In genomic region chr2:30252723-30253688, GRCh38 we compare ENCODE assay signal across 1 cellular context.
TF ChIP-seq lines count a peak whose summit lies in the region.

No MANE protein-coding gene starts in this region.

TF ChIP-seq in K562, 482 proteins besides CTCF, POLR2A, EP300 and RAD21 (continued from another document and continues in another):
- TF ChIP-seq ZFP36 (IDR thresholded peaks at IDR 0.05; ENCODE audit: low read depth, low read length, partially characterized antibody) (peak; percentile 12), E2F4 (CRISPR knock-in tag; IDR thresholded peaks at IDR 0.05; ENCODE audit: low read depth) (no peak), ARID3A (IDR thresholded peaks at IDR 0.05; ENCODE audit: borderline replicate concordance, low read depth, low read length) (0 out of 2 replicates have a peak, but pooled peaks have one; percentile 84), SMAD4 (CRISPR knock-in tag; conservative IDR thresholded peaks at IDR 0.05) (peak; percentile 91), NR2C2 (CRISPR knock-in tag; IDR thresholded peaks at IDR 0.05) (peak; percentile 86), NR2C2 (tag; IDR thresholded peaks at IDR 0.05) (peak; percentile 97), PTTG1 (tag; IDR thresholded peaks at IDR 0.05; ENCODE audit: low read depth) (no peak), CBFA2T2 (conservative IDR thresholded peaks at IDR 0.05) (peak; percentile 96), ZNF143 (CRISPR knock-in tag; IDR thresholded peaks at IDR 0.05) (no peak), ZNF778 (CRISPR knock-in tag; IDR thresholded peaks at IDR 0.05) (no peak), ZNF23 (CRISPR knock-in tag; IDR thresholded peaks at IDR 0.05) (peak; percentile 40; the same call in 1 of the 2 replicates), NCOA1 (IDR thresholded peaks at IDR 0.05; ENCODE audit: low read depth) (peak; percentile 95), SIX5 (IDR thresholded peaks at IDR 0.05; ENCODE audit: borderline replicate concordance in 1 of 2, insufficient read depth in 1 of 2, low read depth in 1 of 2, low read length in 2 of 2) (no peak), RBM34 (IDR thresholded peaks at IDR 0.05; ENCODE audit: borderline replicate concordance, insufficient read depth, low read length) (no peak), ZNF354B (CRISPR knock-in tag; IDR thresholded peaks at IDR 0.05) (no peak), ZNF311 (CRISPR knock-in tag; IDR thresholded peaks at IDR 0.05) (0 out of 2 replicates have a peak, but pooled peaks have one; percentile 37), ZNF512 (tag; IDR thresholded peaks at IDR 0.05) (no peak), RBM22 (IDR thresholded peaks at IDR 0.05; ENCODE audit: low read depth, low read length, poor library complexity, severe bottlenecking) (no peak), BRCA1 (IDR thresholded peaks at IDR 0.05) (no peak), BRCA1 (CRISPR knock-in tag; IDR thresholded peaks at IDR 0.05) (no peak), NFE2 (IDR thresholded peaks at IDR 0.05; ENCODE audit: low read depth) (peak; percentile 98), STAT5A (IDR thresholded peaks at IDR 0.05; ENCODE audit: borderline replicate concordance, low read length) (peak; percentile 92), SIN3B (IDR thresholded peaks at IDR 0.05; ENCODE audit: low read depth) (no peak), STAG1 (CRISPR knock-in tag; IDR thresholded peaks at IDR 0.05; ENCODE audit: borderline replicate concordance) (no peak), TSC22D4 (tag; IDR thresholded peaks at IDR 0.05) (no peak), E2F6 (IDR thresholded peaks at IDR 0.05; ENCODE audit: borderline replicate concordance in 1 of 2, extremely low read depth in 1 of 2, insufficient read depth in 1 of 2, insufficient read length in 1 of 2, low read depth in 1 of 2, low read length in 1 of 2, poor library complexity in 1 of 2, severe bottlenecking in 1 of 2) (peak; percentile 85 to 93), ZNF764 (CRISPR knock-in tag; IDR thresholded peaks at IDR 0.05; ENCODE audit: low read depth) (no peak), GATA2 (CRISPR knock-in tag; IDR thresholded peaks at IDR 0.05) (peak; percentile 91), ZNF76 (CRISPR knock-in tag; IDR thresholded peaks at IDR 0.05; ENCODE audit: borderline replicate concordance) (peak; percentile 72; the same call in 1 of the 2 replicates), ZNF3 (CRISPR knock-in tag; IDR thresholded peaks at IDR 0.05) (no peak), ZSCAN32 (CRISPR knock-in tag; IDR thresholded peaks at IDR 0.05) (0 out of 2 replicates have a peak, but pooled peaks have one; percentile 42), E2F1 (CRISPR knock-in tag; IDR thresholded peaks at IDR 0.05) (peak; percentile 42; the same call in 1 of the 2 replicates), EGR1 (conservative IDR thresholded peaks at IDR 0.05) (no peak), ARID2 (IDR thresholded peaks at IDR 0.05) (no peak), E2F3 (CRISPR knock-in tag; IDR thresholded peaks at IDR 0.05) (no peak; the same call in 1 of the 2 replicates), SNIP1 (IDR thresholded peaks at IDR 0.05; ENCODE audit: low read depth) (no peak), CBX2 (IDR thresholded peaks at IDR 0.05; ENCODE audit: insufficient read depth, low read length, poor library complexity, severe bottlenecking) (no peak), CXXC5 (CRISPR knock-in tag; IDR thresholded peaks at IDR 0.05) (peak; percentile 70), MBD2 (IDR thresholded peaks at IDR 0.05; ENCODE audit: borderline replicate concordance, low read depth) (peak; percentile 85), POLR3G (IDR thresholded peaks at IDR 0.05; ENCODE audit: extremely low read depth, insufficient read length, insufficient replicate concordance) (no peak), GTF2E2 (tag; IDR thresholded peaks at IDR 0.05) (no peak; the same call in 1 of the 2 replicates), FOXA3 (CRISPR knock-in tag; conservative IDR thresholded peaks at IDR 0.05 in 1 of 2, IDR thresholded peaks at IDR 0.05 in 1 of 2) (no peak), STAT5B (CRISPR knock-in tag; IDR thresholded peaks at IDR 0.05) (no peak), SRSF7 (optimal IDR thresholded peaks at IDR 0.05; ENCODE audit: low read depth, low read length) (no peak), RHOXF2B (CRISPR knock-in tag; conservative IDR thresholded peaks at IDR 0.05) (no peak)
- TF ChIP-seq, protein P1, sequence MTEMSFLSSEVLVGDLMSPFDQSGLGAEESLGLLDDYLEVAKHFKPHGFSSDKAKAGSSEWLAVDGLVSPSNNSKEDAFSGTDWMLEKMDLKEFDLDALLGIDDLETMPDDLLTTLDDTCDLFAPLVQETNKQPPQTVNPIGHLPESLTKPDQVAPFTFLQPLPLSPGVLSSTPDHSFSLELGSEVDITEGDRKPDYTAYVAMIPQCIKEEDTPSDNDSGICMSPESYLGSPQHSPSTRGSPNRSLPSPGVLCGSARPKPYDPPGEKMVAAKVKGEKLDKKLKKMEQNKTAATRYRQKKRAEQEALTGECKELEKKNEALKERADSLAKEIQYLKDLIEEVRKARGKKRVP (CRISPR knock-in tag; IDR thresholded peaks at IDR 0.05): peak; percentile 79
- TF ChIP-seq, protein P2, sequence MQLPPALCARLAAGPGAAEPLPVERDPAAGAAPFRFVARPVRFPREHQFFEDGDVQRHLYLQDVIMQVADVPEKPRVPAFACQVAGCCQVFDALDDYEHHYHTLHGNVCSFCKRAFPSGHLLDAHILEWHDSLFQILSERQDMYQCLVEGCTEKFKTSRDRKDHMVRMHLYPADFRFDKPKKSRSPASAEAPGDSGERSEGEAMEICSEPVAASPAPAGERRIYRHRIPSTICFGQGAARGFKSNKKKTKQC (CRISPR knock-in tag; IDR thresholded peaks at IDR 0.05): no peak
- TF ChIP-seq, protein P3, sequence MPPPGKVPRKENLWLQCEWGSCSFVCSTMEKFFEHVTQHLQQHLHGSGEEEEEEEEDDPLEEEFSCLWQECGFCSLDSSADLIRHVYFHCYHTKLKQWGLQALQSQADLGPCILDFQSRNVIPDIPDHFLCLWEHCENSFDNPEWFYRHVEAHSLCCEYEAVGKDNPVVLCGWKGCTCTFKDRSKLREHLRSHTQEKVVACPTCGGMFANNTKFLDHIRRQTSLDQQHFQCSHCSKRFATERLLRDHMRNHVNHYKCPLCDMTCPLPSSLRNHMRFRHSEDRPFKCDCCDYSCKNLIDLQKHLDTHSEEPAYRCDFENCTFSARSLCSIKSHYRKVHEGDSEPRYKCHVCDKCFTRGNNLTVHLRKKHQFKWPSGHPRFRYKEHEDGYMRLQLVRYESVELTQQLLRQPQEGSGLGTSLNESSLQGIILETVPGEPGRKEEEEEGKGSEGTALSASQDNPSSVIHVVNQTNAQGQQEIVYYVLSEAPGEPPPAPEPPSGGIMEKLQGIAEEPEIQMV (tag; conservative IDR thresholded peaks at IDR 0.05; ENCODE audit: low read depth): peak; percentile 61; the same call in 1 of the 2 replicates
- TF ChIP-seq, protein P4, sequence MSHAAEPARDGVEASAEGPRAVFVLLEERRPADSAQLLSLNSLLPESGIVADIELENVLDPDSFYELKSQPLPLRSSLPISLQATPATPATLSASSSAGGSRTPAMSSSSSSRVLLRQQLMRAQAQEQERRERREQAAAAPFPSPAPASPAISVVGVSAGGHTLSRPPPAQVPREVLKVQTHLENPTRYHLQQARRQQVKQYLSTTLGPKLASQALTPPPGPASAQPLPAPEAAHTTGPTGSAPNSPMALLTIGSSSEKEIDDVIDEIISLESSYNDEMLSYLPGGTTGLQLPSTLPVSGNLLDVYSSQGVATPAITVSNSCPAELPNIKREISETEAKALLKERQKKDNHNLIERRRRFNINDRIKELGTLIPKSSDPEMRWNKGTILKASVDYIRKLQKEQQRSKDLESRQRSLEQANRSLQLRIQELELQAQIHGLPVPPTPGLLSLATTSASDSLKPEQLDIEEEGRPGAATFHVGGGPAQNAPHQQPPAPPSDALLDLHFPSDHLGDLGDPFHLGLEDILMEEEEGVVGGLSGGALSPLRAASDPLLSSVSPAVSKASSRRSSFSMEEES (CRISPR knock-in tag; IDR thresholded peaks at IDR 0.05): peak; percentile 63
- TF ChIP-seq, protein P5, sequence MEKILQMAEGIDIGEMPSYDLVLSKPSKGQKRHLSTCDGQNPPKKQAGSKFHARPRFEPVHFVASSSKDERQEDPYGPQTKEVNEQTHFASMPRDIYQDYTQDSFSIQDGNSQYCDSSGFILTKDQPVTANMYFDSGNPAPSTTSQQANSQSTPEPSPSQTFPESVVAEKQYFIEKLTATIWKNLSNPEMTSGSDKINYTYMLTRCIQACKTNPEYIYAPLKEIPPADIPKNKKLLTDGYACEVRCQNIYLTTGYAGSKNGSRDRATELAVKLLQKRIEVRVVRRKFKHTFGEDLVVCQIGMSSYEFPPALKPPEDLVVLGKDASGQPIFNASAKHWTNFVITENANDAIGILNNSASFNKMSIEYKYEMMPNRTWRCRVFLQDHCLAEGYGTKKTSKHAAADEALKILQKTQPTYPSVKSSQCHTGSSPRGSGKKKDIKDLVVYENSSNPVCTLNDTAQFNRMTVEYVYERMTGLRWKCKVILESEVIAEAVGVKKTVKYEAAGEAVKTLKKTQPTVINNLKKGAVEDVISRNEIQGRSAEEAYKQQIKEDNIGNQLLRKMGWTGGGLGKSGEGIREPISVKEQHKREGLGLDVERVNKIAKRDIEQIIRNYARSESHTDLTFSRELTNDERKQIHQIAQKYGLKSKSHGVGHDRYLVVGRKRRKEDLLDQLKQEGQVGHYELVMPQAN (IDR thresholded peaks at IDR 0.05; ENCODE audit: borderline replicate concordance): no peak; the same call in 1 of the 2 replicates
- TF ChIP-seq, protein P6, sequence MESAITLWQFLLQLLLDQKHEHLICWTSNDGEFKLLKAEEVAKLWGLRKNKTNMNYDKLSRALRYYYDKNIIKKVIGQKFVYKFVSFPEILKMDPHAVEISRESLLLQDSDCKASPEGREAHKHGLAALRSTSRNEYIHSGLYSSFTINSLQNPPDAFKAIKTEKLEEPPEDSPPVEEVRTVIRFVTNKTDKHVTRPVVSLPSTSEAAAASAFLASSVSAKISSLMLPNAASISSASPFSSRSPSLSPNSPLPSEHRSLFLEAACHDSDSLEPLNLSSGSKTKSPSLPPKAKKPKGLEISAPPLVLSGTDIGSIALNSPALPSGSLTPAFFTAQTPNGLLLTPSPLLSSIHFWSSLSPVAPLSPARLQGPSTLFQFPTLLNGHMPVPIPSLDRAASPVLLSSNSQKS (CRISPR knock-in tag; IDR thresholded peaks at IDR 0.05): no peak
- TF ChIP-seq, protein P7, sequence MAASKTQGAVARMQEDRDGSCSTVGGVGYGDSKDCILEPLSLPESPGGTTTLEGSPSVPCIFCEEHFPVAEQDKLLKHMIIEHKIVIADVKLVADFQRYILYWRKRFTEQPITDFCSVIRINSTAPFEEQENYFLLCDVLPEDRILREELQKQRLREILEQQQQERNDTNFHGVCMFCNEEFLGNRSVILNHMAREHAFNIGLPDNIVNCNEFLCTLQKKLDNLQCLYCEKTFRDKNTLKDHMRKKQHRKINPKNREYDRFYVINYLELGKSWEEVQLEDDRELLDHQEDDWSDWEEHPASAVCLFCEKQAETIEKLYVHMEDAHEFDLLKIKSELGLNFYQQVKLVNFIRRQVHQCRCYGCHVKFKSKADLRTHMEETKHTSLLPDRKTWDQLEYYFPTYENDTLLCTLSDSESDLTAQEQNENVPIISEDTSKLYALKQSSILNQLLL (CRISPR knock-in tag; IDR thresholded peaks at IDR 0.05; ENCODE audit: borderline replicate concordance): no peak
